Comparison of ENCODE assay signal across 28 cellular contexts in genomic region chr14:59041308-59041707, GRCh38.
"Had no signal": no experiment of that assay in that cellular context is flagged by ENCODE, and none has a peak within 500 bp of the region (broad histone marks: within the 10 kb centered on the region; RNA-seq: fewer than 3 reads in every experiment).

No MANE protein-coding gene starts in this region.

- H3K36me3 ChIP-seq: adrenal gland, gastrocnemius medialis, heart left ventricle had no signal

- H3K4me1 ChIP-seq: adrenal gland, body of pancreas, gastrocnemius medialis, heart left ventricle had no signal

- DNase-seq: activated CD4-positive, alpha-beta memory T cell treated with anti-CD3 and anti-CD28 coated beads for 36 hours; activated CD4-positive, alpha-beta T cell treated with anti-CD3 and anti-CD28 coated beads for 36 hours; activated CD4-positive, alpha-beta T cell treated with anti-CD3 and anti-CD28 coated beads, Interleukin-2, amount 10 ng/mL, durations not matched to agents 24 days and 14 days; activated CD4-positive, CD25-positive, alpha-beta regulatory T cell; activated CD4-positive, CD25-positive, alpha-beta regulatory T cell treated with anti-CD3 and anti-CD28 coated beads, Interleukin-2, amount 50 U/mL, for 72 hours; activated CD8-positive, alpha-beta memory T cell treated with anti-CD3 and anti-CD28 coated beads, Interleukin-2, amount 10 ng/mL, durations not matched to agents 7 days and 5 days; activated CD8-positive, alpha-beta memory T cell treated with anti-CD3 and anti-CD28 coated beads, Interleukin-2, amount 50 U/mL, for 4 hours; activated CD8-positive, alpha-beta T cell treated with anti-CD3 and anti-CD28 coated beads, Interleukin-2, amount 10 ng/mL, durations not matched to agents 7 days and 5 days; activated effector memory CD4-positive, alpha-beta T cell treated with anti-CD3 and anti-CD28 coated beads, Interleukin-2, amount 50 U/mL, for 16 hours; activated naive CD4-positive, alpha-beta T cell treated with anti-CD3 and anti-CD28 coated beads for 36 hours; activated naive CD8-positive, alpha-beta T cell treated with anti-CD3 and anti-CD28 coated beads for 36 hours; activated naive CD8-positive, alpha-beta T cell treated with anti-CD3 and anti-CD28 coated beads, Interleukin-2, amount 50 U/mL, for 24 hours; activated T-cell treated with anti-CD3 and anti-CD28 coated beads, Interleukin-2, amount 50 U/mL, for 1 hour; activated T-cell treated with anti-CD3 and anti-CD28 coated beads, Interleukin-2, amount 50 U/mL, for 48 hours; adrenal gland; amygdala; body of pancreas; caudate nucleus; cortex of kidney; dermis blood vessel endothelial cell; effector CD4-positive, alpha-beta T cell; effector memory CD8-positive, alpha-beta T cell; foreskin fibroblast; gastrocnemius medialis; glutamatergic neuron; heart left ventricle; T-helper 2 cell had no signal

- H3K27me3 ChIP-seq: adrenal gland, body of pancreas, gastrocnemius medialis, heart left ventricle had no signal

- H3K4me3 ChIP-seq: adrenal gland, body of pancreas, gastrocnemius medialis, heart left ventricle had no signal

- ATAC-seq: activated CD4-positive, alpha-beta T cell treated with anti-CD3 and anti-CD28 coated beads for 36 hours; activated CD8-positive, alpha-beta memory T cell treated with anti-CD3 and anti-CD28 coated beads, Interleukin-2, amount 10 ng/mL, durations not matched to agents 7 days and 5 days; activated CD8-positive, alpha-beta T cell treated with anti-CD3 and anti-CD28 coated beads, Interleukin-2, amount 10 ng/mL, durations not matched to agents 7 days and 5 days; activated naive CD8-positive, alpha-beta T cell treated with anti-CD3 and anti-CD28 coated beads, Interleukin-2, amount 50 U/mL, for 24 hours; body of pancreas; effector memory CD8-positive, alpha-beta T cell; esophagus mucosa; gastrocnemius medialis; heart left ventricle had no signal

- H3K27ac ChIP-seq: adrenal gland, body of pancreas, gastrocnemius medialis, heart left ventricle had no signal

- H3K9me3 ChIP-seq: adrenal gland, body of pancreas, gastrocnemius medialis, heart left ventricle had no signal
